ENCODE assay signal across 1 cellular context in the genomic region with DNA sequence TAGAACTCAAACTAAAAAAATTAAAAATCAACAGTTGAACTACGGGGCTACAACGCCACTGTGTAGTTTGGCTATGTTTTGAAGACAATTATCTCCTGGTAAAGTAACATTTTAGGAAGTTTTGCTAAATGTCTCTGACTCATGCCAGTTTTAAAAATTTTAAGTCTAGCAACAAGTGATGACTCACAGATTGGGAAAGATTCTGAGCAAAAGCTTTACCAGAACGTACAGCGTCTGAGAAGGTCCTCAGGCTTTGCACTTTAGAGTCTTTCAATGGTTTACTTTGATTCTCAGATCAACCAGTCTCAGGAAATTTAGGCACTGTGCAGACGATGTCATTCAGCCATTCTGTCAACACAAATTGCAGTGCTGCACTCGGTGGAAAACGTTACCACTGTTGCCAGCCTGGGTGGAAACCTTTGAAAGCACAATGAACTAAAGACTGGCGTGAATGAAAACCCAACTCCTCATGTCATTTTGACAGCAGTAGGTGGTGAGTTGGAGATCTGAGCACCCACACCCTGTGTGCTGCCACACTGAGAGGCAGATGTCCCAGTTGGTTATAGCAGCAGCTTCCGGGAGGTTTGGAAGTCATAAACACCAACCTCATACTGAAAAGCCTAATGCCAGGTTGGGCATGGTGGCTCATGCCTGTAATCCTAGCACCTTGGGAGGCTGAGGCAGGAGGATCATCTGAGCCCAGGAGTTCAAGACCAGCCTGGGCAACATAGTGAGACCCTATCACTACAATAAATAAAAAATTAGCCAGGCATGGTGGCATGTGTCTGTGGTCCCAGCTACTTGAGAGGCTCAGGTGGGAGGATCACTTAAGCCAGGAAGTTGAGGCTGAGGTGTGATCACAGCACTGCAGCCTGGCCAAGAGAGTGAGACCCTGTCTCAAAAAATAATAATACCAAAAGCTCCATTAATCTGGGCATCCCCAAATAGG.
A peak's percentile ranks its signal among the peaks of the same experiment; 100 is the strongest.
TF ChIP-seq lines count a peak whose summit lies in the region.

No MANE protein-coding gene starts in this region.

TF ChIP-seq in HEK293, 187 proteins besides CTCF, POLR2A, EP300 and RAD21 (continued from another document):
- TF ChIP-seq, protein P1, sequence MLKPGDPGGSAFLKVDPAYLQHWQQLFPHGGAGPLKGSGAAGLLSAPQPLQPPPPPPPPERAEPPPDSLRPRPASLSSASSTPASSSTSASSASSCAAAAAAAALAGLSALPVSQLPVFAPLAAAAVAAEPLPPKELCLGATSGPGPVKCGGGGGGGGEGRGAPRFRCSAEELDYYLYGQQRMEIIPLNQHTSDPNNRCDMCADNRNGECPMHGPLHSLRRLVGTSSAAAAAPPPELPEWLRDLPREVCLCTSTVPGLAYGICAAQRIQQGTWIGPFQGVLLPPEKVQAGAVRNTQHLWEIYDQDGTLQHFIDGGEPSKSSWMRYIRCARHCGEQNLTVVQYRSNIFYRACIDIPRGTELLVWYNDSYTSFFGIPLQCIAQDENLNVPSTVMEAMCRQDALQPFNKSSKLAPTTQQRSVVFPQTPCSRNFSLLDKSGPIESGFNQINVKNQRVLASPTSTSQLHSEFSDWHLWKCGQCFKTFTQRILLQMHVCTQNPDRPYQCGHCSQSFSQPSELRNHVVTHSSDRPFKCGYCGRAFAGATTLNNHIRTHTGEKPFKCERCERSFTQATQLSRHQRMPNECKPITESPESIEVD (tag by site-specific recombination; IDR thresholded peaks at IDR 0.05) = peak; percentile 90
- TF ChIP-seq ZNF777 (tag by site-specific recombination; IDR thresholded peaks at IDR 0.05; ENCODE audit: borderline replicate concordance) (no peak), ZNF529 (tag by site-specific recombination; IDR thresholded peaks at IDR 0.05; ENCODE audit: insufficient replicate concordance) (no peak), SCRT1 (tag by site-specific recombination; IDR thresholded peaks at IDR 0.05; ENCODE audit: borderline replicate concordance) (peak; percentile 88), WT1 (tag by site-specific recombination; IDR thresholded peaks at IDR 0.05) (no peak), ZNF121 (tag by site-specific recombination; IDR thresholded peaks at IDR 0.05) (peak; percentile 100), GFI1B (tag by site-specific recombination; IDR thresholded peaks at IDR 0.05) (no peak), ZNF169 (tag by site-specific recombination; IDR thresholded peaks at IDR 0.05) (no peak), BCL11A (tag by site-specific recombination; IDR thresholded peaks at IDR 0.05; ENCODE audit: low read depth) (no peak), ZBTB21 (tag by site-specific recombination; IDR thresholded peaks at IDR 0.05) (no peak)
- TF ChIP-seq, protein P2, sequence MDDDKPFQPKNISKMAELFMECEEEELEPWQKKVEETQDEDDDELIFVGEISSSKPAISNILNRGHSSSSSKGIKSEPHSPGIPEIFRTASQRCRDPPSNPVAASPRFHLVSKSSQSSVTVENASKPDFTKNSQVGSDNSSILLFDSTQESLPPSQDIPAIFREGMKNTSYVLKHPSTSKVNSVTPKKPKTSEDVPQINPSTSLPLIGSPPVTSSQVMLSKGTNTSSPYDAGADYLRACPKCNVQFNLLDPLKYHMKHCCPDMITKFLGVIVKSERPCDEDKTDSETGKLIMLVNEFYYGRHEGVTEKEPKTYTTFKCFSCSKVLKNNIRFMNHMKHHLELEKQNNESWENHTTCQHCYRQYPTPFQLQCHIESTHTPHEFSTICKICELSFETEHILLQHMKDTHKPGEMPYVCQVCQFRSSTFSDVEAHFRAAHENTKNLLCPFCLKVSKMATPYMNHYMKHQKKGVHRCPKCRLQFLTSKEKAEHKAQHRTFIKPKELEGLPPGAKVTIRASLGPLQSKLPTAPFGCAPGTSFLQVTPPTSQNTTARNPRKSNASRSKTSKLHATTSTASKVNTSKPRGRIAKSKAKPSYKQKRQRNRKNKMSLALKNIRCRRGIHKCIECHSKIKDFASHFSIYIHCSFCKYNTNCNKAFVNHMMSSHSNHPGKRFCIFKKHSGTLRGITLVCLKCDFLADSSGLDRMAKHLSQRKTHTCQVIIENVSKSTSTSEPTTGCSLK (tag by site-specific recombination; IDR thresholded peaks at IDR 0.05) = no peak
- TF ChIP-seq, protein P3, sequence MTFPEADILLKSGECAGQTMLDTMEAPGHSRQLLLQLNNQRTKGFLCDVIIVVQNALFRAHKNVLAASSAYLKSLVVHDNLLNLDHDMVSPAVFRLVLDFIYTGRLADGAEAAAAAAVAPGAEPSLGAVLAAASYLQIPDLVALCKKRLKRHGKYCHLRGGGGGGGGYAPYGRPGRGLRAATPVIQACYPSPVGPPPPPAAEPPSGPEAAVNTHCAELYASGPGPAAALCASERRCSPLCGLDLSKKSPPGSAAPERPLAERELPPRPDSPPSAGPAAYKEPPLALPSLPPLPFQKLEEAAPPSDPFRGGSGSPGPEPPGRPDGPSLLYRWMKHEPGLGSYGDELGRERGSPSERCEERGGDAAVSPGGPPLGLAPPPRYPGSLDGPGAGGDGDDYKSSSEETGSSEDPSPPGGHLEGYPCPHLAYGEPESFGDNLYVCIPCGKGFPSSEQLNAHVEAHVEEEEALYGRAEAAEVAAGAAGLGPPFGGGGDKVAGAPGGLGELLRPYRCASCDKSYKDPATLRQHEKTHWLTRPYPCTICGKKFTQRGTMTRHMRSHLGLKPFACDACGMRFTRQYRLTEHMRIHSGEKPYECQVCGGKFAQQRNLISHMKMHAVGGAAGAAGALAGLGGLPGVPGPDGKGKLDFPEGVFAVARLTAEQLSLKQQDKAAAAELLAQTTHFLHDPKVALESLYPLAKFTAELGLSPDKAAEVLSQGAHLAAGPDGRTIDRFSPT (tag by site-specific recombination; IDR thresholded peaks at IDR 0.05) = no peak
